ENCODE assay signal across 9 cellular contexts in the genomic region with DNA sequence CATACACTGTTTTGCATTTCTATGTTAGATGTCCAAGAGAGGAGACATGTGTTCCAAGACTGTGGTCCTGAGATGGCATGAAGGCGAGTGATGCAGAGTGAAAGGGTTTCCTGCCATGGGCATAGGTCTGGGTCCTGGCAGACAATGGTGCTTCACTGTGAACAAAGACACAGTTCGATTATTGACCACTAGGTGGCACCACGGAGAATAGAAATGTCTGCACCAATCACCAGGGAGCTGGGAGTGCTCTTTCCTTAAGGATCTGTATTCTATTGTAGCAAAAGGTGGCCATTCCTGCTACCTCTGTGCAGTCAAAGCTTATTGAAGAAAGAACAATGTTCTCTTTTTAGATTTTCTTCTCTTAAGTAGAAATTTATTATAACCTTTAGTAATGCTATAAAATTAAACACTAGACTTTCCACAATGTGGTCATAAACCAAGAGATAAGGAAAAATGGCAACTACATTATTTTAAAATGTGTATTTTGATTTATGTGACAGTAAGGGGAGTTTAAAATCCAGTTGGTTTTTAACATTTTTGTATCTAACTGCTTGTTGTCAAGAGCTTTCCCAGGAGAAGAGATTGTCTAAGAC.
A peak's percentile ranks its signal among the peaks of the same experiment; 100 is the strongest.
DNase-seq lines count a peak whose midpoint lies in the region; ATAC-seq and TF ChIP-seq lines count a peak whose summit lies in the region.
"Had no signal": no experiment of that assay in that cellular context is flagged by ENCODE, and none has a peak within 500 bp of the region (broad histone marks: within the 10 kb centered on the region; RNA-seq: fewer than 3 reads in every experiment).

No MANE protein-coding gene starts in this region.

- POLR2A ChIA-PET in activated CD4-positive, alpha-beta T cell treated with anti-CD3 and anti-CD28 coated beads for 36 hours (lab: Charles Lee) = no interaction called here

- H3K9me3 ChIP-seq in OCI-LY1 (ENCODE audit: low read length) = no peaks in the 10 kb centered on the region
- no peaks in the 10 kb centered on the region for H3K9me3 ChIP-seq in endodermal cell (ENCODE audit: control insufficient read depth, low read length)

- peak; percentile 70 for TF ChIP-seq CTCF in OCI-LY1 (IDR thresholded peaks at IDR 0.05; ENCODE audit: low read length)
- peak; percentile 89 for TF ChIP-seq CTCF in endodermal cell (conservative IDR thresholded peaks at IDR 0.05)
- peak; percentile 74 for TF ChIP-seq CTCF in nephron progenitor cell (IDR thresholded peaks at IDR 0.05)

- no peak overlapping the region for H3K4me2 ChIP-seq in OCI-LY1 (ENCODE audit: low read length)

- H3K27me3 ChIP-seq in OCI-LY1 (ENCODE audit: insufficient read depth, low read length) (no peaks in the 10 kb centered on the region), endodermal cell (ENCODE audit: control insufficient read depth, insufficient read depth, low read length, poor library complexity, severe bottlenecking) (peaks cover 11% of the 10 kb centered on the region)

- no peak overlapping the region for H3K9ac ChIP-seq in OCI-LY1 (ENCODE audit: low read length)
- no peak overlapping the region for H3K9ac ChIP-seq in endodermal cell (ENCODE audit: extremely low read depth, low read length, poor library complexity, severe bottlenecking)

- H3K27ac ChIP-seq in OCI-LY1 (ENCODE audit: low read depth, low read length, poor library complexity, severe bottlenecking) (no peak overlapping the region), endodermal cell (ENCODE audit: low read depth, low read length) (no peak overlapping the region)

- peak; percentile 51 for DNase-seq in activated CD4-positive, alpha-beta T cell treated with anti-CD3 and anti-CD28 coated beads for 36 hours
- no peak for DNase-seq in activated CD4-positive, alpha-beta T cell treated with anti-CD3 and anti-CD28 coated beads for 4 hours
- peak; percentile 90 for DNase-seq in endodermal cell
- DNase-seq in nephron progenitor cell = peak; percentile 64
- no peak for DNase-seq in effector CD4-positive, alpha-beta T cell
- DNase-seq: activated naive CD8-positive, alpha-beta T cell treated with anti-CD3 and anti-CD28 coated beads, Interleukin-2, amount 10 ng/mL, durations not matched to agents 7 days and 5 days had no signal

- H4K20me1 ChIP-seq in OCI-LY1 (ENCODE audit: insufficient read depth, low read length) = no peaks in the 10 kb centered on the region

- H3K4me1 ChIP-seq in OCI-LY1 (ENCODE audit: insufficient read depth, low read length, severe bottlenecking) (no peaks in the 10 kb centered on the region), endodermal cell (ENCODE audit: control insufficient read depth, insufficient read depth, low read length) (no peaks in the 10 kb centered on the region)

- 17% methylated on average over 3 of the region's 3 CpGs for whole genome bisulfite sequencing in endodermal cell (ENCODE audit: insufficient coverage in 1 of 2, insufficient read length in 1 of 2), 2 experiments

- ATAC-seq in activated CD4-positive, alpha-beta T cell treated with anti-CD3 and anti-CD28 coated beads for 36 hours = no peak
- ATAC-seq in HG02759 (IDR thresholded peaks at IDR 0.05; ENCODE audit: unreplicated experiment) = peak; percentile 67
- ATAC-seq in GM21526 (IDR thresholded peaks at IDR 0.05; ENCODE audit: low FRiP score, unreplicated experiment) = no peak

- H3K79me2 ChIP-seq in OCI-LY1 (ENCODE audit: insufficient read depth, low read length) = no peaks in the 10 kb centered on the region

- H3K4me1 Mint-ChIP-seq in activated CD4-positive, alpha-beta T cell treated with anti-CD3 and anti-CD28 coated beads for 36 hours = no peaks in the 10 kb centered on the region
- H3K4me1 Mint-ChIP-seq in endodermal cell (no peaks in the 10 kb centered on the region), nephron progenitor cell (peaks cover 24% of the 10 kb centered on the region)
- H3K4me1 Mint-ChIP-seq: activated naive CD8-positive, alpha-beta T cell treated with anti-CD3 and anti-CD28 coated beads, Interleukin-2, amount 10 ng/mL, durations not matched to agents 7 days and 5 days had no signal

- no peaks in the 10 kb centered on the region for H3K27me3 Mint-ChIP-seq in activated CD4-positive, alpha-beta T cell treated with anti-CD3 and anti-CD28 coated beads for 36 hours
- H3K27me3 Mint-ChIP-seq in endodermal cell (ENCODE audit: insufficient read depth) = no peaks in the 10 kb centered on the region
- peaks cover 4% of the 10 kb centered on the region for H3K27me3 Mint-ChIP-seq in nephron progenitor cell (ENCODE audit: low read depth, poor library complexity)
- H3K27me3 Mint-ChIP-seq: activated naive CD8-positive, alpha-beta T cell treated with anti-CD3 and anti-CD28 coated beads, Interleukin-2, amount 10 ng/mL, durations not matched to agents 7 days and 5 days had no signal

- no peaks in the 10 kb centered on the region for H3K36me3 Mint-ChIP-seq in activated CD4-positive, alpha-beta T cell treated with anti-CD3 and anti-CD28 coated beads for 36 hours (ENCODE audit: low read depth)
- H3K36me3 Mint-ChIP-seq in endodermal cell (ENCODE audit: low read depth) = no peaks in the 10 kb centered on the region
- H3K36me3 Mint-ChIP-seq in nephron progenitor cell (ENCODE audit: low read depth) = no peaks in the 10 kb centered on the region
- H3K36me3 Mint-ChIP-seq: activated naive CD8-positive, alpha-beta T cell treated with anti-CD3 and anti-CD28 coated beads, Interleukin-2, amount 10 ng/mL, durations not matched to agents 7 days and 5 days had no signal

- no peaks in the 10 kb centered on the region for H3K36me3 ChIP-seq in OCI-LY1 (ENCODE audit: insufficient read depth, low read length)
- H3K36me3 ChIP-seq in endodermal cell (ENCODE audit: control insufficient read depth, insufficient read depth, low read length) = no peaks in the 10 kb centered on the region

- H3K27ac Mint-ChIP-seq in activated CD4-positive, alpha-beta T cell treated with anti-CD3 and anti-CD28 coated beads for 36 hours = no peak overlapping the region
- H3K27ac Mint-ChIP-seq in endodermal cell (no peak overlapping the region), nephron progenitor cell (no peak overlapping the region)
- H3K27ac Mint-ChIP-seq: activated naive CD8-positive, alpha-beta T cell treated with anti-CD3 and anti-CD28 coated beads, Interleukin-2, amount 10 ng/mL, durations not matched to agents 7 days and 5 days had no signal

- no peak overlapping the region for H3K4me3 Mint-ChIP-seq in activated CD4-positive, alpha-beta T cell treated with anti-CD3 and anti-CD28 coated beads for 36 hours
- no peak overlapping the region for H3K4me3 Mint-ChIP-seq in endodermal cell
- H3K4me3 Mint-ChIP-seq in nephron progenitor cell = no peak overlapping the region
- H3K4me3 Mint-ChIP-seq: activated naive CD8-positive, alpha-beta T cell treated with anti-CD3 and anti-CD28 coated beads, Interleukin-2, amount 10 ng/mL, durations not matched to agents 7 days and 5 days had no signal

- peaks cover 2% of the 10 kb centered on the region for H3K9me3 Mint-ChIP-seq in activated CD4-positive, alpha-beta T cell treated with anti-CD3 and anti-CD28 coated beads for 36 hours (ENCODE audit: low read depth)
- H3K9me3 Mint-ChIP-seq in endodermal cell (no peaks in the 10 kb centered on the region), nephron progenitor cell (no peaks in the 10 kb centered on the region)
- H3K9me3 Mint-ChIP-seq: activated naive CD8-positive, alpha-beta T cell treated with anti-CD3 and anti-CD28 coated beads, Interleukin-2, amount 10 ng/mL, durations not matched to agents 7 days and 5 days had no signal

- no peaks in the 10 kb centered on the region for H3F3A ChIP-seq in OCI-LY1 (ENCODE audit: insufficient read depth, low read length)

- no peaks in the 10 kb centered on the region for H3K9me2 ChIP-seq in OCI-LY1 (ENCODE audit: low read depth, low read length)

- H3K4me3 ChIP-seq in OCI-LY1 (ENCODE audit: low read depth, low read length, poor library complexity, severe bottlenecking) = no peak overlapping the region
- no peak overlapping the region for H3K4me3 ChIP-seq in endodermal cell (ENCODE audit: low read length)

- CTCF ChIA-PET in activated CD4-positive, alpha-beta T cell treated with anti-CD3 and anti-CD28 coated beads for 36 hours (lab: Charles Lee) = interaction anchor here (0.6 to 1.7 kb wide), 4 partner anchors 8 to 299 kb away, joined by 3 to 7 read pairs (median 4); no protein-coding TSS in a partner anchor

- H2AFZ ChIP-seq in OCI-LY1 (ENCODE audit: low read length) = no peak overlapping the region

- intact Hi-C loops in activated CD4-positive, alpha-beta T cell treated with anti-CD3 and anti-CD28 coated beads for 36 hours (cut with DNase I, micrococcal nuclease) = loop anchor here in 1 of 2 experiments (2.0 to 10.0 kb wide), 3 partner anchors 55 to 299 kb away; no protein-coding TSS in a partner anchor

Comparison
In these comparisons a context has a peak if more than half of its experiments do, and no peak if none do; other contexts are left out.
1. DNase-seq: peak in activated CD4-positive, alpha-beta T cell treated with anti-CD3 and anti-CD28 coated beads for 36 hours (single experiment), endodermal cell (single experiment) and nephron progenitor cell (single experiment); none in activated CD4-positive, alpha-beta T cell treated with anti-CD3 and anti-CD28 coated beads for 4 hours (0 of 2) and effector CD4-positive, alpha-beta T cell (single experiment).
2. Peak in every context shown above with its lines, with median percentiles within 50 percentile points of each other: CTCF ChIP-seq.